ENCODE assay signal across 13 cellular contexts in the genomic region with DNA sequence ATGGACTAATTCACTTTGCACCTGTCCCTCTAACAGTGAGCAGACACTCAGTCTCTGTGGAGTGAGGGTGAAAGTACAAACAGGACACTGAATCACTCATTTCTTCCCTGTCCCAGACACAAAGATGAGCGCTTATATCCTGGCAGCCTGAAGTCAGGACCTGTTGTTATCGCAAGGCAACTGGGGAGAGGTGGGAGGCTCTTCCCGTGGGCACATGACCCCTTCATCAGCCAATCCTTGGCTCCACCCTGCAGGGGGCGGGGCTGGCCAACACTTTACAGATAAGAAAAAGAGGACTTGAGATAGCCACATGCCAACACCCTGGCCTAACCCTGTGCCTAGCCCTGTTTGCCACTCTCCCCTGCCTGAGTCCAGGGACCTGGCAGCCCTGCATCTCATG. TPM values are rescaled to one million over a fixed set of nuclear protein-coding genes. Genes with fewer than 3 reads are reported as not detected.
A peak's percentile ranks its signal among the peaks of the same experiment; 100 is the strongest.
DNase-seq lines count a peak whose midpoint lies in the region; ATAC-seq and TF ChIP-seq lines count a peak whose summit lies in the region.
"Had no signal": no experiment of that assay in that cellular context is flagged by ENCODE, and none has a peak within 500 bp of the region (broad histone marks: within the 10 kb centered on the region; RNA-seq: fewer than 3 reads in every experiment).

No MANE protein-coding gene starts in this region.

- peaks cover 27% of the 10 kb centered on the region for H3K36me3 Mint-ChIP-seq in activated CD4-positive, alpha-beta memory T cell treated with anti-CD3 and anti-CD28 coated beads for 36 hours
- H3K36me3 Mint-ChIP-seq in activated CD4-positive, alpha-beta memory T cell treated with anti-CD3 and anti-CD28 coated beads, Interleukin-2, amount 10 ng/mL, durations not matched to agents 7 days and 5 days (ENCODE audit: low read depth), result peaks cover 41% of the 10 kb centered on the region
- H3K36me3 Mint-ChIP-seq in T-helper 17 cell (ENCODE audit: low read depth), result peaks cover 4% of the 10 kb centered on the region

- H3K4me3 Mint-ChIP-seq in activated CD4-positive, alpha-beta memory T cell treated with anti-CD3 and anti-CD28 coated beads for 36 hours, result no peak overlapping the region
- H3K4me3 Mint-ChIP-seq in activated CD4-positive, alpha-beta memory T cell treated with anti-CD3 and anti-CD28 coated beads, Interleukin-2, amount 10 ng/mL, durations not matched to agents 7 days and 5 days, result no peak overlapping the region
- no peak overlapping the region for H3K4me3 Mint-ChIP-seq in T-helper 17 cell
- H3K4me3 Mint-ChIP-seq: naive thymus-derived CD8-positive, alpha-beta T cell had no signal

- H3K36me3 ChIP-seq in heart right ventricle, result peaks cover 0 to 100% (median 60%) of the 10 kb centered on the region in 9 donors

- WGBS in heart right ventricle, 2 donors, result 24 to 39% methylated on average over 4 of the region's 4 CpGs

- intact Hi-C loops in activated CD4-positive, alpha-beta memory T cell treated with anti-CD3 and anti-CD28 coated beads for 36 hours (cut with micrococcal nuclease), result no loop called here
- intact Hi-C loops in heart right ventricle (cut with DNase I), result loop anchor here in 4 of 10 donors (5.0 to 10.0 kb wide), 3 partner anchors 56 to 74 kb away; a partner anchor contains a TSS

- ATAC-seq in T-helper 17 cell (no peak), heart right ventricle (peak; percentile 44 to 79 (median 74)), HG03039 (IDR thresholded peaks at IDR 0.05; ENCODE audit: unreplicated experiment) (no peak)
- ATAC-seq: naive thymus-derived CD8-positive, alpha-beta T cell had no signal

- H3K9me3 ChIP-seq in T-helper 17 cell (ENCODE audit: control insufficient read depth, low read length, poor library complexity, severe bottlenecking) (no peaks in the 10 kb centered on the region), heart right ventricle (no peaks in the 10 kb centered on the region)

- no peaks in the 10 kb centered on the region for H3K27me3 ChIP-seq in heart right ventricle

- H3K9me3 Mint-ChIP-seq in activated CD4-positive, alpha-beta memory T cell treated with anti-CD3 and anti-CD28 coated beads for 36 hours, result no peaks in the 10 kb centered on the region
- no peaks in the 10 kb centered on the region for H3K9me3 Mint-ChIP-seq in activated CD4-positive, alpha-beta memory T cell treated with anti-CD3 and anti-CD28 coated beads, Interleukin-2, amount 10 ng/mL, durations not matched to agents 7 days and 5 days
- H3K9me3 Mint-ChIP-seq: activated T-helper 2 cell treated with anti-CD3 and anti-CD28 coated beads, Interferon-gamma antibody, Interleukin-2, Interleukin-4, amounts not matched to agents 10 μg/mL and 5 μg/mL and 100 μg/mL, durations not matched to agents 14 hours and 24 hours and 36 hours; naive thymus-derived CD8-positive, alpha-beta T cell had no signal

- H3K4me3 ChIP-seq in heart right ventricle, result no peak overlapping the region

- no peak for TF ChIP-seq CTCF in heart right ventricle (IDR thresholded peaks at IDR 0.05)

- no peaks in the 10 kb centered on the region for H3K4me1 Mint-ChIP-seq in activated CD4-positive, alpha-beta memory T cell treated with anti-CD3 and anti-CD28 coated beads for 36 hours (ENCODE audit: low read depth)
- H3K4me1 Mint-ChIP-seq in activated CD4-positive, alpha-beta memory T cell treated with anti-CD3 and anti-CD28 coated beads, Interleukin-2, amount 10 ng/mL, durations not matched to agents 7 days and 5 days, result no peaks in the 10 kb centered on the region
- peaks cover 3% of the 10 kb centered on the region for H3K4me1 Mint-ChIP-seq in T-helper 17 cell

- H3K27me3 Mint-ChIP-seq in activated CD4-positive, alpha-beta memory T cell treated with anti-CD3 and anti-CD28 coated beads for 36 hours, result no peaks in the 10 kb centered on the region
- no peaks in the 10 kb centered on the region for H3K27me3 Mint-ChIP-seq in activated CD4-positive, alpha-beta memory T cell treated with anti-CD3 and anti-CD28 coated beads, Interleukin-2, amount 10 ng/mL, durations not matched to agents 7 days and 5 days
- H3K27me3 Mint-ChIP-seq in T-helper 17 cell, result no peaks in the 10 kb centered on the region
- H3K27me3 Mint-ChIP-seq: naive thymus-derived CD8-positive, alpha-beta T cell had no signal

- peak; percentile 14 for DNase-seq in activated CD4-positive, alpha-beta memory T cell treated with anti-CD3 and anti-CD28 coated beads for 36 hours
- no peak for DNase-seq in activated CD4-positive, alpha-beta memory T cell treated with anti-CD3 and anti-CD28 coated beads, Interleukin-2, amount 10 ng/mL, durations not matched to agents 7 days and 5 days
- DNase-seq in T-helper 17 cell, result no peak
- peak; percentile 51 to 74 for DNase-seq in heart right ventricle
- peak; percentile 7 for DNase-seq in stimulated activated CD8-positive, alpha-beta memory T cell treated with anti-CD3 and anti-CD28 coated beads, Interleukin-4, amount 100 ng/mL, for 24 hours (ENCODE audit: low read depth)
- DNase-seq in nucleus accumbens (lab: John Stamatoyannopoulos, UW), result no peak
- DNase-seq in stimulated activated naive CD4-positive, alpha-beta T cell treated with Interleukin-2 at 50 U/mL for 16 hours (lab: John Stamatoyannopoulos, UW), result no peak
- DNase-seq: naive thymus-derived CD8-positive, alpha-beta T cell; NCI-H446; stimulated activated CD4-positive, alpha-beta T cell treated with anti-CD3 and anti-CD28 coated beads, Interleukin-12 subunit alpha, Interleukin-12 subunit beta, amount 100 ng/mL, for 4 hours; stimulated activated naive CD4-positive, alpha-beta T cell had no signal

- no peak overlapping the region for H3K27ac Mint-ChIP-seq in activated CD4-positive, alpha-beta memory T cell treated with anti-CD3 and anti-CD28 coated beads for 36 hours
- no peak overlapping the region for H3K27ac Mint-ChIP-seq in activated CD4-positive, alpha-beta memory T cell treated with anti-CD3 and anti-CD28 coated beads, Interleukin-2, amount 10 ng/mL, durations not matched to agents 7 days and 5 days
- peak overlapping the region; percentile 57 for H3K27ac Mint-ChIP-seq in T-helper 17 cell
- H3K27ac Mint-ChIP-seq: activated T-helper 2 cell treated with anti-CD3 and anti-CD28 coated beads, Interferon-gamma antibody, Interleukin-2, Interleukin-4, amounts not matched to agents 10 μg/mL and 5 μg/mL and 100 μg/mL, durations not matched to agents 14 hours and 24 hours and 36 hours; naive thymus-derived CD8-positive, alpha-beta T cell had no signal

- H3K4me1 ChIP-seq in heart right ventricle, result peaks cover 0 to 44% (median 16%) of the 10 kb centered on the region in 9 donors

- CTCF ChIA-PET in activated CD4-positive, alpha-beta memory T cell treated with anti-CD3 and anti-CD28 coated beads for 36 hours (lab: Charles Lee), result interaction anchor here (0.6 kb wide), 1 partner anchor 153 kb away, joined by 3 read pairs; no protein-coding TSS in a partner anchor
- CTCF ChIA-PET in activated CD4-positive, alpha-beta memory T cell treated with anti-CD3 and anti-CD28 coated beads, Interleukin-2, amount 10 ng/mL, durations not matched to agents 7 days and 5 days (lab: Charles Lee), result no interaction called here

- POLR2A ChIA-PET in activated CD4-positive, alpha-beta memory T cell treated with anti-CD3 and anti-CD28 coated beads for 36 hours (lab: Charles Lee), result no interaction called here
- POLR2A ChIA-PET in activated CD4-positive, alpha-beta memory T cell treated with anti-CD3 and anti-CD28 coated beads, Interleukin-2, amount 10 ng/mL, durations not matched to agents 7 days and 5 days (lab: Charles Lee), result no interaction called here

- H3K27ac ChIP-seq in heart right ventricle, result peak overlapping the region in 5 of 10 donors; percentile 13 to 27 (median 22)

RNA-seq across cellular contexts. Expression of a gene that starts 29.5 kb away (rescaled TPM):
- total RNA-seq in activated CD4-positive, alpha-beta memory T cell treated with anti-CD3 and anti-CD28 coated beads for 36 hours, result 1 to 10 TPM; 6.6 to 7.3 TPM
- total RNA-seq in activated CD4-positive, alpha-beta memory T cell treated with anti-CD3 and anti-CD28 coated beads, Interleukin-2, amount 10 ng/mL, durations not matched to agents 7 days and 5 days, result 10 to 100 TPM; 12.3 to 13.8 TPM
- total RNA-seq in T-helper 17 cell (1 to 10 TPM; 5.0 to 5.5 TPM), heart right ventricle (1 to 10 TPM in 3 of 10 donors, under 1 TPM in 6, not detected in 1; 0.30 to 2.6 (median 0.64) TPM)
- under 1 TPM in 1 of 2 donors, not detected in 1; 0.13 TPM for polyA plus RNA-seq in heart right ventricle

Comparison
In these comparisons a context has a peak if more than half of its experiments do, and no peak if none do; other contexts are left out.
1. DNase-seq: peak in activated CD4-positive, alpha-beta memory T cell treated with anti-CD3 and anti-CD28 coated beads for 36 hours (single experiment), heart right ventricle (2 of 2) and stimulated activated CD8-positive, alpha-beta memory T cell treated with anti-CD3 and anti-CD28 coated beads, Interleukin-4, amount 100 ng/mL, for 24 hours (single experiment); none in activated CD4-positive, alpha-beta memory T cell treated with anti-CD3 and anti-CD28 coated beads, Interleukin-2, amount 10 ng/mL, durations not matched to agents 7 days and 5 days (single experiment), T-helper 17 cell (0 of 3), nucleus accumbens (0 of 56) and stimulated activated naive CD4-positive, alpha-beta T cell treated with Interleukin-2 at 50 U/mL for 16 hours (single experiment).
2. ATAC-seq: peak in heart right ventricle (8 of 8); none in T-helper 17 cell (single experiment) and HG03039 (single experiment).